ENCODE assay signal across 1 cellular context in the genomic region with DNA sequence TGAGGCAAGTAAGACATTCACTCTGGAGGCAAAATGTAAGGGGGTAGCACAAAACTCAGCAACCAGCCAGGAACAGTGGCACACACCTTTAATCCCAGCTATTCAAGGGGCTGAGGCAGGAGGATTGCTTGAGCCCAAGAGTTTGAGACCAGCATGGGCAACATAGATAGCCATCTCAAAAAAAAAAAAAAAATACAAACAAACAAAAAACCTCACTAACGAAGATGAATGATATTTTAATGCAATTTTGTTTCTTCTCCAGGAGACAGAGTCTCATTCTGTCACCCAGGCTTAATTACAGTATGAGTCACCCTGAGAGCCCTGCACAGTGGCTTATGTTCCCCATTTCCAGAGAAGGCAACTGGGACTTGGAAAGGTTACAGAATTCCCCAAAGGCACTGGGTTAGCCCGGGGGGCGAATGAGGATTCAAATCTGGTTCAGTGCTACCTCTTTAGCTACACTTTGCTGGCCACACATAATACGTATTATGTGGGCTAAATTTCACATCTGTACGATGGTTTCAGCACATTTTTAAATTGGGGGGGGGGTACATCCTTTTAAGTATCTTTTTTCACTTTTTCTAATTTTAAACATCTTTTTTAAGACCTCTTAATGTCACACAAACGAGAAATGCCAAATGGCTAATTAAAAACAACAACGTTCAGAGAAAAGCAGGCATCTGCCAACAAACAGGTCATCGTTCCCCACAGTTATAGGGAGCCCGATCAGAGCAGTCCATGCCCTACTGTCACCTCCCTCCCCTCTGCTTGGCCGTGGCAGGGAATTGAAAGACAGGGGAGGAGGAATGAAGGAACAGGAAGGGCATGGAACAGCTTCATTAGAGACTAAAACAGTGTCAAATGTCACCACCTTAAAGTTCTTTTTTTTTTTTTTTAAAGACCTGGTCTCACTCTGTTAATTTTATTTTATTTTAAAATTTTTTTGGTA.
A peak's percentile ranks its signal among the peaks of the same experiment; 100 is the strongest.
TF ChIP-seq lines count a peak whose summit lies in the region.

No MANE protein-coding gene starts in this region.

TF ChIP-seq in HEK293T, 16 proteins besides CTCF, POLR2A, EP300 and RAD21 (continued from another document):
- TF ChIP-seq PKNOX1 (IDR thresholded peaks at IDR 0.05) (0 out of 2 replicates have a peak, but pooled peaks have one; percentile 7), FOXA1 (IDR thresholded peaks at IDR 0.05) (no peak), TARDBP (IDR thresholded peaks at IDR 0.05) (no peak), SP1 (IDR thresholded peaks at IDR 0.05) (no peak), ARNT (IDR thresholded peaks at IDR 0.05) (no peak), BHLHE40 (IDR thresholded peaks at IDR 0.05; ENCODE audit: borderline replicate concordance) (no peak)
